In genomic region chr21:46605759-46606426, GRCh38 we compare ENCODE assay signal across 8 cellular contexts. TPM values are rescaled to one million over a fixed set of nuclear protein-coding genes. Genes with fewer than 3 reads are reported as not detected.
DNase-seq lines count a peak whose midpoint lies in the region; ATAC-seq and TF ChIP-seq lines count a peak whose summit lies in the region.

No MANE protein-coding gene starts in this region.

- CTCF ChIA-PET in activated CD4-positive, alpha-beta memory T cell treated with anti-CD3 and anti-CD28 coated beads, Interleukin-2, amount 10 ng/mL, durations not matched to agents 7 days and 5 days (lab: Charles Lee) = interaction anchor here (0.9 to 1.3 kb wide), 2 partner anchors 12 to 227 kb away, joined by 3 to 4 read pairs; no protein-coding TSS in a partner anchor

- peak; percentile 66 for ATAC-seq in HG03064 (IDR thresholded peaks at IDR 0.05; ENCODE audit: low read depth, unreplicated experiment)
- peak; percentile 26 for ATAC-seq in left colon
- no peak for ATAC-seq in SK-N-SH treated with all-trans-retinoic acid at 6 μM for 48 hours
- ATAC-seq in GM19023 (IDR thresholded peaks at IDR 0.05; ENCODE audit: unreplicated experiment) = no peak

- peaks cover 28% of the 10 kb centered on the region for H3K4me1 Mint-ChIP-seq in activated CD4-positive, alpha-beta memory T cell treated with anti-CD3 and anti-CD28 coated beads, Interleukin-2, amount 10 ng/mL, durations not matched to agents 7 days and 5 days

- peak overlapping the region; percentile 53 for H3K27ac ChIP-seq in suprapubic skin

- intact Hi-C loops in left colon (cut with DNase I, micrococcal nuclease) = no loop called here

- TF ChIP-seq POLR2A in suprapubic skin (IDR thresholded peaks at IDR 0.05) = no peak

- H3K4me3 ChIP-seq in suprapubic skin = no peak overlapping the region

- TF ChIP-seq CTCF in suprapubic skin (IDR thresholded peaks at IDR 0.05) = no peak

- DNase-seq in AML-193 (lab: John Stamatoyannopoulos, UW) (peak; percentile 85 to 93), left colon (peak; percentile 39 to 43), suprapubic skin (ENCODE audit: low spot score in 2 of 2) (peak in 1 of 2 donors; percentile 55), NCI-H2196 (lab: John Stamatoyannopoulos, UW; ENCODE audit: unreplicated experiment) (no peak)
- peak; percentile 69 for DNase-seq in activated CD4-positive, alpha-beta memory T cell treated with anti-CD3 and anti-CD28 coated beads, Interleukin-2, amount 10 ng/mL, durations not matched to agents 7 days and 5 days

- H3K4me1 ChIP-seq in suprapubic skin = peaks cover 8% of the 10 kb centered on the region

- POLR2A ChIA-PET in activated CD4-positive, alpha-beta memory T cell treated with anti-CD3 and anti-CD28 coated beads, Interleukin-2, amount 10 ng/mL, durations not matched to agents 7 days and 5 days (lab: Charles Lee) = interaction anchor here (0.8 to 2.4 kb wide), 8 partner anchors 12 to 283 kb away, joined by 3 to 25 read pairs (median 4); partner anchors contain the start of genes DIP2A and PRMT2

- H3K4me3 Mint-ChIP-seq in activated CD4-positive, alpha-beta memory T cell treated with anti-CD3 and anti-CD28 coated beads, Interleukin-2, amount 10 ng/mL, durations not matched to agents 7 days and 5 days = no peak overlapping the region

- H3K9me3 Mint-ChIP-seq in activated CD4-positive, alpha-beta memory T cell treated with anti-CD3 and anti-CD28 coated beads, Interleukin-2, amount 10 ng/mL, durations not matched to agents 7 days and 5 days = peaks cover 4% of the 10 kb centered on the region

- peak overlapping the region; percentile 65 for H3K27ac Mint-ChIP-seq in activated CD4-positive, alpha-beta memory T cell treated with anti-CD3 and anti-CD28 coated beads, Interleukin-2, amount 10 ng/mL, durations not matched to agents 7 days and 5 days

- no peaks in the 10 kb centered on the region for H3K36me3 Mint-ChIP-seq in activated CD4-positive, alpha-beta memory T cell treated with anti-CD3 and anti-CD28 coated beads, Interleukin-2, amount 10 ng/mL, durations not matched to agents 7 days and 5 days (ENCODE audit: low read depth)

- H3K27me3 ChIP-seq in suprapubic skin = no peaks in the 10 kb centered on the region

- no peaks in the 10 kb centered on the region for H3K27me3 Mint-ChIP-seq in activated CD4-positive, alpha-beta memory T cell treated with anti-CD3 and anti-CD28 coated beads, Interleukin-2, amount 10 ng/mL, durations not matched to agents 7 days and 5 days

- H3K36me3 ChIP-seq in suprapubic skin = no peaks in the 10 kb centered on the region

- WGBS in suprapubic skin = 67% methylated on average over 14 of the region's 15 CpGs

- H3K9me3 ChIP-seq in suprapubic skin = no peaks in the 10 kb centered on the region

- TF ChIP-seq EP300 in suprapubic skin (IDR thresholded peaks at IDR 0.05) = no peak

TF ChIP-seq in SK-N-SH treated with all-trans-retinoic acid at 6 μM for 48 hours, 23 proteins besides CTCF, POLR2A, EP300 and RAD21:
- TF ChIP-seq ZFP3 (CRISPR knock-in tag; IDR thresholded peaks at IDR 0.05) (no peak), ZNF8 (CRISPR knock-in tag; IDR thresholded peaks at IDR 0.05) (no peak), CSDC2 (CRISPR knock-in tag; IDR thresholded peaks at IDR 0.05) (no peak), ZNF70 (CRISPR knock-in tag; IDR thresholded peaks at IDR 0.05) (no peak), ARNTL (CRISPR knock-in tag; IDR thresholded peaks at IDR 0.05; ENCODE audit: borderline replicate concordance, low read depth) (no peak), OSR1 (CRISPR knock-in tag; IDR thresholded peaks at IDR 0.05) (no peak), TOX (CRISPR knock-in tag; IDR thresholded peaks at IDR 0.05; ENCODE audit: borderline replicate concordance) (no peak), PPARA (CRISPR knock-in tag; IDR thresholded peaks at IDR 0.05; ENCODE audit: borderline replicate concordance) (no peak), ZC3H10 (CRISPR knock-in tag; IDR thresholded peaks at IDR 0.05) (no peak), SNAI2 (CRISPR knock-in tag; IDR thresholded peaks at IDR 0.05) (no peak), ISL1 (CRISPR knock-in tag; IDR thresholded peaks at IDR 0.05) (no peak), TCF4 (CRISPR knock-in tag; IDR thresholded peaks at IDR 0.05; ENCODE audit: borderline replicate concordance) (no peak), CREB5 (CRISPR knock-in tag; IDR thresholded peaks at IDR 0.05; ENCODE audit: low read depth) (no peak), GLIS3 (CRISPR knock-in tag; IDR thresholded peaks at IDR 0.05) (no peak), RARB (CRISPR knock-in tag; IDR thresholded peaks at IDR 0.05) (no peak), ZNF565 (CRISPR knock-in tag; conservative IDR thresholded peaks at IDR 0.05; ENCODE audit: low read depth) (no peak), BACH2 (CRISPR knock-in tag; IDR thresholded peaks at IDR 0.05; ENCODE audit: borderline replicate concordance) (no peak)
- TF ChIP-seq, protein P1, sequence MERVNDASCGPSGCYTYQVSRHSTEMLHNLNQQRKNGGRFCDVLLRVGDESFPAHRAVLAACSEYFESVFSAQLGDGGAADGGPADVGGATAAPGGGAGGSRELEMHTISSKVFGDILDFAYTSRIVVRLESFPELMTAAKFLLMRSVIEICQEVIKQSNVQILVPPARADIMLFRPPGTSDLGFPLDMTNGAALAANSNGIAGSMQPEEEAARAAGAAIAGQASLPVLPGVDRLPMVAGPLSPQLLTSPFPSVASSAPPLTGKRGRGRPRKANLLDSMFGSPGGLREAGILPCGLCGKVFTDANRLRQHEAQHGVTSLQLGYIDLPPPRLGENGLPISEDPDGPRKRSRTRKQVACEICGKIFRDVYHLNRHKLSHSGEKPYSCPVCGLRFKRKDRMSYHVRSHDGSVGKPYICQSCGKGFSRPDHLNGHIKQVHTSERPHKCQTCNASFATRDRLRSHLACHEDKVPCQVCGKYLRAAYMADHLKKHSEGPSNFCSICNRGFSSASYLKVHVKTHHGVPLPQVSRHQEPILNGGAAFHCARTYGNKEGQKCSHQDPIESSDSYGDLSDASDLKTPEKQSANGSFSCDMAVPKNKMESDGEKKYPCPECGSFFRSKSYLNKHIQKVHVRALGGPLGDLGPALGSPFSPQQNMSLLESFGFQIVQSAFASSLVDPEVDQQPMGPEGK (CRISPR knock-in tag; IDR thresholded peaks at IDR 0.05; ENCODE audit: borderline replicate concordance) = no peak
- TF ChIP-seq, protein P2, sequence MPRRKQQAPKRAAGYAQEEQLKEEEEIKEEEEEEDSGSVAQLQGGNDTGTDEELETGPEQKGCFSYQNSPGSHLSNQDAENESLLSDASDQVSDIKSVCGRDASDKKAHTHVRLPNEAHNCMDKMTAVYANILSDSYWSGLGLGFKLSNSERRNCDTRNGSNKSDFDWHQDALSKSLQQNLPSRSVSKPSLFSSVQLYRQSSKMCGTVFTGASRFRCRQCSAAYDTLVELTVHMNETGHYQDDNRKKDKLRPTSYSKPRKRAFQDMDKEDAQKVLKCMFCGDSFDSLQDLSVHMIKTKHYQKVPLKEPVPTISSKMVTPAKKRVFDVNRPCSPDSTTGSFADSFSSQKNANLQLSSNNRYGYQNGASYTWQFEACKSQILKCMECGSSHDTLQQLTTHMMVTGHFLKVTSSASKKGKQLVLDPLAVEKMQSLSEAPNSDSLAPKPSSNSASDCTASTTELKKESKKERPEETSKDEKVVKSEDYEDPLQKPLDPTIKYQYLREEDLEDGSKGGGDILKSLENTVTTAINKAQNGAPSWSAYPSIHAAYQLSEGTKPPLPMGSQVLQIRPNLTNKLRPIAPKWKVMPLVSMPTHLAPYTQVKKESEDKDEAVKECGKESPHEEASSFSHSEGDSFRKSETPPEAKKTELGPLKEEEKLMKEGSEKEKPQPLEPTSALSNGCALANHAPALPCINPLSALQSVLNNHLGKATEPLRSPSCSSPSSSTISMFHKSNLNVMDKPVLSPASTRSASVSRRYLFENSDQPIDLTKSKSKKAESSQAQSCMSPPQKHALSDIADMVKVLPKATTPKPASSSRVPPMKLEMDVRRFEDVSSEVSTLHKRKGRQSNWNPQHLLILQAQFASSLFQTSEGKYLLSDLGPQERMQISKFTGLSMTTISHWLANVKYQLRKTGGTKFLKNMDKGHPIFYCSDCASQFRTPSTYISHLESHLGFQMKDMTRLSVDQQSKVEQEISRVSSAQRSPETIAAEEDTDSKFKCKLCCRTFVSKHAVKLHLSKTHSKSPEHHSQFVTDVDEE (CRISPR knock-in tag; IDR thresholded peaks at IDR 0.05) = no peak
- TF ChIP-seq, protein P3, sequence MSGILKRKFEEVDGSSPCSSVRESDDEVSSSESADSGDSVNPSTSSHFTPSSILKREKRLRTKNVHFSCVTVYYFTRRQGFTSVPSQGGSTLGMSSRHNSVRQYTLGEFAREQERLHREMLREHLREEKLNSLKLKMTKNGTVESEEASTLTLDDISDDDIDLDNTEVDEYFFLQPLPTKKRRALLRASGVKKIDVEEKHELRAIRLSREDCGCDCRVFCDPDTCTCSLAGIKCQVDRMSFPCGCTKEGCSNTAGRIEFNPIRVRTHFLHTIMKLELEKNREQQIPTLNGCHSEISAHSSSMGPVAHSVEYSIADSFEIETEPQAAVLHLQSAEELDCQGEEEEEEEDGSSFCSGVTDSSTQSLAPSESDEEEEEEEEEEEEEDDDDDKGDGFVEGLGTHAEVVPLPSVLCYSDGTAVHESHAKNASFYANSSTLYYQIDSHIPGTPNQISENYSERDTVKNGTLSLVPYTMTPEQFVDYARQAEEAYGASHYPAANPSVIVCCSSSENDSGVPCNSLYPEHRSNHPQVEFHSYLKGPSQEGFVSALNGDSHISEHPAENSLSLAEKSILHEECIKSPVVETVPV (CRISPR knock-in tag; IDR thresholded peaks at IDR 0.05) = no peak

RNA-seq across cellular contexts. Expression of gene S100B, which starts 1.0 kb away (rescaled TPM):
- not detected for total RNA-seq in activated CD4-positive, alpha-beta memory T cell treated with anti-CD3 and anti-CD28 coated beads, Interleukin-2, amount 10 ng/mL, durations not matched to agents 7 days and 5 days
- total RNA-seq in left colon = 1 to 10 TPM; 1.0 to 7.4 TPM
- 10 to 100 TPM; 11.4 to 16.5 (median 14.2) TPM for total RNA-seq in suprapubic skin

RNA-seq across cellular contexts. Expression of gene PRMT2, which starts 29.6 kb away (rescaled TPM):
- total RNA-seq in activated CD4-positive, alpha-beta memory T cell treated with anti-CD3 and anti-CD28 coated beads, Interleukin-2, amount 10 ng/mL, durations not matched to agents 7 days and 5 days = 100 to 1,000 TPM in 1 of 2 experiments, 10 to 100 TPM in 1; 97.3 to 102 TPM
- total RNA-seq in left colon (10 to 100 TPM; 63.2 to 77.3 TPM), suprapubic skin (100 to 1,000 TPM; 102 to 113 (median 107) TPM)

Comparison
In these comparisons a context has a peak if more than half of its experiments do, and no peak if none do; other contexts are left out.
1. ATAC-seq: peak in HG03064 (single experiment) and left colon (single experiment); none in SK-N-SH treated with all-trans-retinoic acid at 6 μM for 48 hours (single experiment) and GM19023 (single experiment).